Comparison of ENCODE assay signal across 16 cellular contexts in genomic region chr10:1594372-1595241, GRCh38.
"Had no signal": no experiment of that assay in that cellular context is flagged by ENCODE, and none has a peak within 500 bp of the region (broad histone marks: within the 10 kb centered on the region; RNA-seq: fewer than 3 reads in every experiment).

No MANE protein-coding gene starts in this region.

- H3K27me3 ChIP-seq: brain microvascular endothelial cell, ovary, thyroid gland, uterus had no signal

- ATAC-seq: activated CD8-positive, alpha-beta T cell treated with anti-CD3 and anti-CD28 coated beads, Interleukin-2, amount 10 ng/mL, durations not matched to agents 7 days and 5 days; activated T-cell treated with anti-CD3 and anti-CD28 coated beads, Interleukin-2, amount 50 U/mL, for 72 hours; stimulated activated memory B cell treated with anti-CD40 and anti-IgM and Interleukin-4, amounts not matched to agents 10 μg/mL and 1 μg/mL and 100 μg/mL, for 72 hours had no signal

- H3K4me1 ChIP-seq: esophagus squamous epithelium, thyroid gland, uterus had no signal

- DNase-seq: activated CD4-positive, alpha-beta T cell treated with anti-CD3 and anti-CD28 coated beads, Interleukin-2, amount 10 ng/mL, durations not matched to agents 24 days and 14 days; activated CD4-positive, CD25-positive, alpha-beta regulatory T cell; activated CD8-positive, alpha-beta memory T cell treated with anti-CD3 and anti-CD28 coated beads, Interleukin-2, amount 50 U/mL, for 4 hours; activated CD8-positive, alpha-beta T cell treated with anti-CD3 and anti-CD28 coated beads, Interleukin-2, amount 10 ng/mL, durations not matched to agents 7 days and 5 days; activated gamma-delta T cell; activated T-cell treated with anti-CD3 and anti-CD28 coated beads, Interleukin-2, amount 50 U/mL, for 72 hours; amygdala; brain microvascular endothelial cell; cortex of kidney; effector CD4-positive, alpha-beta T cell; esophagus squamous epithelium; hippocampal formation; ovary; thyroid gland; uterus had no signal

- H3K36me3 ChIP-seq: brain microvascular endothelial cell, esophagus squamous epithelium, ovary, thyroid gland, uterus had no signal

- H3K4me3 ChIP-seq: esophagus squamous epithelium, ovary, thyroid gland, uterus had no signal

- H3K27ac ChIP-seq: brain microvascular endothelial cell, esophagus squamous epithelium, ovary, thyroid gland, uterus had no signal

- H3K9me3 ChIP-seq: esophagus squamous epithelium, ovary, thyroid gland, uterus had no signal
